Comparison of ENCODE assay signal across 8 cellular contexts in the genomic region with DNA sequence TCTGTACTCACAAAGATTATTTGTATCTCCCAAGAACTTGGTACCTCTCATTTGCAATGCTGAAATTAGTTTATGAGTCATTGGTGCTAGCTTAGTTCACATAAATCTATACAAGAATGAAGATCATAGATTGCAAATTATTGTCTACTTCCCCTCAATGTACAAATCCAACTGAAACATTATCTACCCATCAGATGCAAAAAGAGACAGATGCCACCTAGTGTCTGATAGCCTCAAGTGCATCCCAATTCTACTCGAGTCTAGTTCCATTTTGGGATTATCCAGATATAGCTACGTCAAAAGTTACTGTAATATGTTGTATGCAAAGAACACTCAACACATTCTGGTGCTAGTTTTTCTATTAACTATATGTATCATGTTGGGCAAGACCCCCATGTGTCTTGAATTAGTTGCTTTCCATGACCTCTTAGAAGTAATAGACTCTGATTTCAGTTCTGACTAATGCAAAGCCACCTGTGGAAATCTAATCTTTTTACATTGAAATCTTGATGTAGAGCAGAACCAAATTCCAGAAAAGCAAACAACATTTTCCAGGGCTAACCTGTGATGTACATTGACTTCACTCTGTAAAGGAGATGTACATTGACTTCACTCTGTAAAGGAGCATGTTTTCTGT.
DNase-seq lines count a peak whose midpoint lies in the region; ATAC-seq, FAIRE-seq and TF ChIP-seq lines count a peak whose summit lies in the region.

No MANE protein-coding gene starts in this region.

- TF ChIP-seq CTCF in RWPE1 (conservative IDR thresholded peaks at IDR 0.05; ENCODE audit: low read depth) (peak; percentile 81), mesothelial cell of epicardium (IDR thresholded peaks at IDR 0.05; ENCODE audit: unreplicated experiment) (peak; percentile 57)

- H3K27ac Mint-ChIP-seq in mesothelial cell of epicardium, result no peak overlapping the region

- H3K4me1 Mint-ChIP-seq in mesothelial cell of epicardium, result peaks cover 9% of the 10 kb centered on the region

- no peak overlapping the region for H3K4me3 Mint-ChIP-seq in mesothelial cell of epicardium

- H3K27ac ChIP-seq in RWPE1, result no peak overlapping the region

- H3K27me3 Mint-ChIP-seq in mesothelial cell of epicardium (ENCODE audit: low read depth), result no peaks in the 10 kb centered on the region

- peak; percentile 93 for FAIRE-seq in A204.1 (lab: Jason Lieb, UNC)

- ATAC-seq in GM21825 (IDR thresholded peaks at IDR 0.05; ENCODE audit: unreplicated experiment), result peak; percentile 87

- H3K36me3 Mint-ChIP-seq in mesothelial cell of epicardium, result no peaks in the 10 kb centered on the region

- CTCF ChIA-PET in RWPE1 (lab: Yijun Ruan, JAX), result interaction anchor here (0.6 to 1.8 kb wide), 12 partner anchors 10 to 1662 kb away, joined by 3 to 7 read pairs (median 3); no protein-coding TSS in a partner anchor

- no peaks in the 10 kb centered on the region for H3K9me3 Mint-ChIP-seq in mesothelial cell of epicardium

- DNase-seq in ELR (ENCODE audit: low read depth), result peak; percentile 76
- DNase-seq in HuH-7.5 (ENCODE audit: low spot score), result peak; percentile 32
- peak; percentile 51 for DNase-seq in RWPE1 (ENCODE audit: low spot score)
- DNase-seq in dermis blood vessel endothelial cell, result peak; percentile 71
- DNase-seq in mesothelial cell of epicardium (ENCODE audit: low spot score in 2 of 2, unreplicated experiment in 2 of 2), result no peak
- DNase-seq in islet precursor cell, result no peak

- POLR2A ChIA-PET in RWPE1 (lab: Yijun Ruan, JAX; ENCODE audit: low non-redundant PET), result no interaction called here

Comparison
In these comparisons a context has a peak if more than half of its experiments do, and no peak if none do; other contexts are left out.
1. DNase-seq: peak in ELR (single experiment), HuH-7.5 (single experiment), RWPE1 (single experiment) and dermis blood vessel endothelial cell (single experiment); none in mesothelial cell of epicardium (0 of 2) and islet precursor cell (single experiment).